ENCODE assay signal across 8 cellular contexts in genomic region chr7:106717997-106718871, GRCh38.
A peak's percentile ranks its signal among the peaks of the same experiment; 100 is the strongest.
DNase-seq lines count a peak whose midpoint lies in the region; ATAC-seq and TF ChIP-seq lines count a peak whose summit lies in the region.

No MANE protein-coding gene starts in this region.

- no peak overlapping the region for H3K27ac ChIP-seq in substantia nigra (ENCODE audit: low read depth, low read length, poor library complexity, severe bottlenecking)

- ATAC-seq in GM18498 (IDR thresholded peaks at IDR 0.05; ENCODE audit: unreplicated experiment) (peak; percentile 77), HG02885 (IDR thresholded peaks at IDR 0.05; ENCODE audit: poor library complexity, unreplicated experiment) (peak; percentile 84)

- DNase-seq in NOMO-1 treated with DMSO at 0.1 percent for 48 hours (lab: John Stamatoyannopoulos, UW; ENCODE audit: unreplicated experiment) (peak; percentile 86), foreskin fibroblast (peak; percentile 98), smooth muscle cell of the brain vasculature (ENCODE audit: low read depth, low spot score) (peak; percentile 54), substantia nigra (lab: John Stamatoyannopoulos, UW) (no peak), D341Med (ENCODE audit: low spot score) (no peak)
- DNase-seq in activated CD8-positive, alpha-beta memory T cell treated with anti-CD3 and anti-CD28 coated beads, Interleukin-2, amount 50 U/mL, for 24 hours (ENCODE audit: extremely low read depth), result peak; percentile 68

- TF ChIP-seq CTCF in foreskin fibroblast (IDR thresholded peaks at IDR 0.05; ENCODE audit: low read depth, low read length), result no peak

- no peak overlapping the region for H3K4me3 ChIP-seq in foreskin fibroblast (ENCODE audit: low read depth in 1 of 2, low read length in 2 of 2)

Comparison
In these comparisons a context has a peak if more than half of its experiments do, and no peak if none do; other contexts are left out.
1. DNase-seq: peak in NOMO-1 treated with DMSO at 0.1 percent for 48 hours (single experiment), activated CD8-positive, alpha-beta memory T cell treated with anti-CD3 and anti-CD28 coated beads, Interleukin-2, amount 50 U/mL, for 24 hours (single experiment), foreskin fibroblast (2 of 2) and smooth muscle cell of the brain vasculature (single experiment); none in substantia nigra (0 of 49) and D341Med (single experiment).